In the genomic region with DNA sequence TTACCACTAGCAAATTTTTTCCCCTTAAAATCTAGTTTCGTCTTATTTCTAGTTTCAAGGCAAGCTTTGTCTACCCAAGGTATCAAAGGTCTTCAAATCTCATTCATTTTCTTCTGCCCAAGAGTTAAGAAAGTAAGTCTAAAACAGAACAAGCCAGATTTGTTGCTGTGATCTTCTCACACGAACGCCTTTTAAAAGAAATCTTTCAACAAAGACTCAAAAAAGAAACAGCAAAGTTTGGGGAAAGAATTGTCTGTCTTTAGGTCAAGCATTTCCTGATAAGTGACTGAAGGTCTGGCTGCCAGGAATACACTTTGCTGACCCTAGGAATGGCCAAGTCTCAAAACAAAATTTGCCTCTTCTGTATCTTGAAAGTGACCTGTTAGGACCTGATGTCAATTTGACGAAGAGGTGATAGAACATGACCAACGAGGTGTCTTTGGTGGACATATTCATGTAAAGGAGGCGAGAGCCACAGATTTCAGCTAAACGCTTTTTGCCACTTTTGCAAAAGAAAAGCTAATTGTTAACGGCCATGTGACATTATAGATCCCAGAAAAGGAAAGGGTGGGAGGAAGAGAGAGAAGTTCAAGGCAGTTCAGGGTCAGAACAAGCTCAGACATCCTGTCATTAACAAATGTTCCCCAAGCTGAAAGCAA, we compare ENCODE assay signal across 8 cellular contexts. TPM values are rescaled to one million over a fixed set of nuclear protein-coding genes. Genes with fewer than 3 reads are reported as not detected.
DNase-seq lines count a peak whose midpoint lies in the region; ATAC-seq and TF ChIP-seq lines count a peak whose summit lies in the region.

No MANE protein-coding gene starts in this region.

- H3K36me3 Mint-ChIP-seq in CD4-positive, CD25-positive, alpha-beta regulatory T cell, result no peaks in the 10 kb centered on the region

- no peaks in the 10 kb centered on the region for H3K9me3 ChIP-seq in CD4-positive, CD25-positive, alpha-beta regulatory T cell (ENCODE audit: control insufficient read depth in 2 of 2, low read length in 2 of 2)
- H3K9me3 ChIP-seq in body of pancreas (no peaks in the 10 kb centered on the region), testis (no peaks in the 10 kb centered on the region)

- intact Hi-C loops in body of pancreas (cut with DNase I), result no loop called here
- intact Hi-C loops in testis (cut with DNase I; ENCODE audit: low total_unique reads), result loop anchor here (10.0 kb wide), 1 partner anchor 174 kb away; no protein-coding TSS in a partner anchor

- peak in 2 of 3 donors; percentile 9 to 32 for DNase-seq in CD4-positive, CD25-positive, alpha-beta regulatory T cell
- DNase-seq in body of pancreas (no peak), testis (no peak), H4 (ENCODE audit: low spot score) (no peak)
- DNase-seq in activated CD8-positive, alpha-beta memory T cell treated with anti-CD3 and anti-CD28 coated beads for 24 hours, result no peak

- H3K9me3 Mint-ChIP-seq in CD4-positive, CD25-positive, alpha-beta regulatory T cell, result no peaks in the 10 kb centered on the region

- no peak for TF ChIP-seq CTCF in body of pancreas (IDR thresholded peaks at IDR 0.05)
- TF ChIP-seq CTCF in testis (IDR thresholded peaks at IDR 0.05), result no peak

- 2 to 3% methylated on average over 8 of the region's 8 CpGs for WGBS in body of pancreas, 2 donors
- 0 to 1% methylated on average over 8 of the region's 8 CpGs for WGBS in testis, 2 donors

- no peak for ATAC-seq in CD4-positive, CD25-positive, alpha-beta regulatory T cell (ENCODE audit: low read depth in 2 of 2)
- ATAC-seq in HG03196 (IDR thresholded peaks at IDR 0.05; ENCODE audit: unreplicated experiment) (peak; percentile 7), body of pancreas (no peak), GM21619 (IDR thresholded peaks at IDR 0.05; ENCODE audit: unreplicated experiment) (no peak)

- peak overlapping the region; percentile 97 for H3K27ac ChIP-seq in CD4-positive, CD25-positive, alpha-beta regulatory T cell (ENCODE audit: insufficient read depth, low read length, poor library complexity, severe bottlenecking)
- H3K27ac ChIP-seq in body of pancreas (peak overlapping the region; percentile 54 to 98 (median 97)), layer of hippocampus (ENCODE audit: low read depth, low read length) (peak overlapping the region; percentile 95), testis (peak overlapping the region; percentile 94 to 97)

- peaks cover 36 to 60% (median 50%) of the 10 kb centered on the region in 4 donors for H3K4me1 Mint-ChIP-seq in CD4-positive, CD25-positive, alpha-beta regulatory T cell

- no peak for TF ChIP-seq POLR2A in body of pancreas (IDR thresholded peaks at IDR 0.05)
- no peak for TF ChIP-seq POLR2A in testis (IDR thresholded peaks at IDR 0.05)

- H3K4me1 ChIP-seq in CD4-positive, CD25-positive, alpha-beta regulatory T cell (ENCODE audit: control insufficient read depth, insufficient read depth, low read length, poor library complexity, severe bottlenecking), result peaks cover 32% of the 10 kb centered on the region
- peaks cover 22% of the 10 kb centered on the region for H3K4me1 ChIP-seq in body of pancreas
- H3K4me1 ChIP-seq in testis, result peaks cover 12% of the 10 kb centered on the region

- H3K27me3 Mint-ChIP-seq in CD4-positive, CD25-positive, alpha-beta regulatory T cell, result peaks cover 16% of the 10 kb centered on the region

- H3K4me3 Mint-ChIP-seq in CD4-positive, CD25-positive, alpha-beta regulatory T cell, result peak overlapping the region; percentile 89 to 99 (median 95)

- no peaks in the 10 kb centered on the region for H3K36me3 ChIP-seq in CD4-positive, CD25-positive, alpha-beta regulatory T cell (ENCODE audit: control insufficient read depth, insufficient read depth, low read length)
- H3K36me3 ChIP-seq in body of pancreas (replicated peaks in 1 of 2; ENCODE audit: insufficient read depth in 1 of 2, low read depth in 2 of 2), result no peaks in the 10 kb centered on the region
- no peaks in the 10 kb centered on the region for H3K36me3 ChIP-seq in testis (ENCODE audit: low read depth, missing control alignments)

- H3K4me3 ChIP-seq in CD4-positive, CD25-positive, alpha-beta regulatory T cell (ENCODE audit: low read depth, low read length), result peak overlapping the region; percentile 100
- H3K4me3 ChIP-seq in body of pancreas (peak overlapping the region; percentile 50 to 97), testis (peak overlapping the region; percentile 93 to 95)

- H3K27me3 ChIP-seq in CD4-positive, CD25-positive, alpha-beta regulatory T cell (ENCODE audit: control insufficient read depth, insufficient read depth, low read length), result no peaks in the 10 kb centered on the region
- H3K27me3 ChIP-seq in body of pancreas (no peaks in the 10 kb centered on the region), layer of hippocampus (ENCODE audit: control insufficient read depth, insufficient read depth, low read length) (no peaks in the 10 kb centered on the region), testis (no peaks in the 10 kb centered on the region)

- H3K27ac Mint-ChIP-seq in CD4-positive, CD25-positive, alpha-beta regulatory T cell, result peak overlapping the region; percentile 91 to 98 (median 94)

RNA-seq across cellular contexts. Expression of a gene that starts 1.7 kb away (rescaled TPM):
- 120 TPM for total RNA-seq in CD4-positive, CD25-positive, alpha-beta regulatory T cell
- 10 to 100 TPM; 21.6 to 33.5 (median 24.6) TPM for polyA plus RNA-seq in CD4-positive, CD25-positive, alpha-beta regulatory T cell
- total RNA-seq in body of pancreas, result 10 to 100 TPM; 17.5 to 29.8 TPM
- total RNA-seq in testis, result 10 to 100 TPM; 91.5 to 100.0 TPM
- 40.7 TPM for polyA plus RNA-seq in testis (ENCODE audit: insufficient read depth, low read depth, low replicate concordance)
- 25.4 and 26.9 TPM in 2 replicates for total RNA-seq in H4 (2014; rRNA removed; shearing (Covaris generic))

Comparison
In these comparisons a context has a peak if more than half of its experiments do, and no peak if none do; other contexts are left out.
1. DNase-seq: peak in CD4-positive, CD25-positive, alpha-beta regulatory T cell (2 of 3); none in body of pancreas (0 of 4), testis (single experiment), H4 (single experiment) and activated CD8-positive, alpha-beta memory T cell treated with anti-CD3 and anti-CD28 coated beads for 24 hours (single experiment).
2. Peak in every context shown above with its lines, with median percentiles within 50 percentile points of each other: H3K27ac ChIP-seq and H3K4me3 ChIP-seq.